ENCODE assay signal across 23 cellular contexts in the genomic region with DNA sequence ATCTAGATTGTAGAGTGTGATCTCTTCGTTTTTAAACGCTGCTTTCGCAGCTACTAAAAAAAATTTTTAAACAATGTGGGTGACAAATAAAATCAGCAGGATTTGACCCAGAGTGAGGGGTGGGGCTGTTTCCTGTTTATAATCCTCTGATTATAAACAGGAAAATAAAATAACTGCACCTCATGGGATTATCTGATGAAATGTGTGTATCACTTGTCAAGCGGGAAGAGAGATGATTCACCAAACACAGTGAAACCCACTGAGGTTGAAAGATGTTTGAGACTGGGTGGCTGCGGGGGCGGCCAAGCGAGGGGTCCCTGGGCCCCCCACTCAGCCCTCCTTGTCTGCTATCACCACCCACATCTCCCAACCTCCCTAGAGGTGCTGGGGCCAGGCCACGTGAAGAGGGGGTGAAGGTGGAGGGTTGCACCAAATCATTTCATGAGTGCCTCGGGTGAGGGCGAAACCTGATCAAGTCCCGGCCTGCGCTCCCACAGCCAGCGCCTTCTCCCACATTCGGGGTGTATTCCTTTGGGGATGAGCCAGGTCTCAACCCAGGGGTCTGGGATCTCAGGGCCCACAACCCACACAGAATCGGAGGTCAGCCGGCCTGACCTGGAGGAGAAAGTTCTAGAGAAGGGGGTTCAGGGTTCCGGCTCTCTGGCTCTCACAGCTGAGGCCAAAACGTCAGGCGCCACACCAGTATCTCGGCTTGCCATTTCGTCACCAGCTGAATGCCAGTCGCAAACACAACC.
DNase-seq lines count a peak whose midpoint lies in the region; ATAC-seq, FAIRE-seq and TF ChIP-seq lines count a peak whose summit lies in the region.
"Had no signal": no experiment of that assay in that cellular context is flagged by ENCODE, and none has a peak within 500 bp of the region (broad histone marks: within the 10 kb centered on the region; RNA-seq: fewer than 3 reads in every experiment).

No MANE protein-coding gene starts in this region.

- H3K36me3 ChIP-seq in BLaER1 (no peaks in the 10 kb centered on the region), trophoblast cell (ENCODE audit: control insufficient read depth in 1 of 2, insufficient read depth in 2 of 2, low read length in 2 of 2) (no peaks in the 10 kb centered on the region)
- H3K36me3 ChIP-seq in naive thymus-derived CD4-positive, alpha-beta T cell (ENCODE audit: control insufficient read depth in 2 of 3, insufficient read depth in 3 of 3, low read length in 3 of 3) = no peaks in the 10 kb centered on the region
- H3K36me3 ChIP-seq: BE2C had no signal

- H3K4me3 ChIP-seq in BLaER1 (no peak overlapping the region), fibroblast of villous mesenchyme (ENCODE audit: low read depth, low read length) (no peak overlapping the region), trophoblast cell (ENCODE audit: low read depth, low read length) (no peak overlapping the region)
- no peak overlapping the region for H3K4me3 ChIP-seq in naive thymus-derived CD4-positive, alpha-beta T cell (ENCODE audit: low read length)
- H3K4me3 ChIP-seq: A549 had no signal

- H3K79me1 ChIP-seq in trophoblast cell (ENCODE audit: low read length) = no peaks in the 10 kb centered on the region

- H3K27ac ChIP-seq in BLaER1 = no peak overlapping the region
- no peak overlapping the region for H3K27ac ChIP-seq in trophoblast cell (ENCODE audit: low read depth, low read length)
- no peak overlapping the region for H3K27ac ChIP-seq in naive thymus-derived CD4-positive, alpha-beta T cell (ENCODE audit: low read depth, low read length)
- H3K27ac ChIP-seq: A549, RWPE1 had no signal

- H3K9me3 Mint-ChIP-seq in naive thymus-derived CD4-positive, alpha-beta T cell = peaks cover 0 to 7% (median 0%) of the 10 kb centered on the region in 11 donors
- no peaks in the 10 kb centered on the region for H3K9me3 Mint-ChIP-seq in activated T-helper 1 cell treated with anti-CD3 and anti-CD28 coated beads, Interleukin-12 subunit alpha, Interleukin-12 subunit beta, Interleukin-2, Interleukin-4 antibody, amounts not matched to agents 30 ng/mL and 10 ng/mL and 1 ng/mL, durations not matched to agents 14 hours and 24 hours and 36 hours
- H3K9me3 Mint-ChIP-seq: CD8-positive, alpha-beta T cell had no signal

- CTCF ChIA-PET in naive thymus-derived CD4-positive, alpha-beta T cell (lab: Charles Lee) = no interaction called here

- no peak for DNase-seq in HTR-8/SVneo (ENCODE audit: insufficient read length, low spot score)
- peak; percentile 48 for DNase-seq in fibroblast of villous mesenchyme (ENCODE audit: low read depth)
- DNase-seq in trophoblast cell = no peak
- no peak for DNase-seq in activated T-cell treated with anti-CD3 and anti-CD28 coated beads, Interleukin-2, amount 50 U/mL, for 1 hour
- DNase-seq in naive thymus-derived CD4-positive, alpha-beta T cell = no peak
- DNase-seq in activated T-helper 1 cell treated with anti-CD3 and anti-CD28 coated beads, Interleukin-12 subunit alpha, Interleukin-12 subunit beta, Interleukin-2, Interleukin-4 antibody, amounts not matched to agents 30 ng/mL and 10 ng/mL and 1 ng/mL, durations not matched to agents 14 hours and 24 hours and 36 hours (ENCODE audit: low spot score) = no peak
- DNase-seq: BE2C; CD8-positive, alpha-beta T cell; GOT3; MM.1S; NCI-H1048; NCI-H1417 treated with DMSO at 0.1 percent for 48 hours; NCI-H187; NCI-H2107; NCI-H2227 treated with DMSO at 0.1 percent for 48 hours; NCI-H510A; NCI-H748 treated with DMSO at 0.1 percent for 48 hours had no signal

- H4K20me1 ChIP-seq in BLaER1 = no peaks in the 10 kb centered on the region

- H3K18ac ChIP-seq in trophoblast cell (ENCODE audit: low read length) = no peak overlapping the region

- no peak overlapping the region for H2AK5ac ChIP-seq in trophoblast cell (ENCODE audit: low read length)

- H3K4me1 ChIP-seq in BLaER1 (peaks cover 24% of the 10 kb centered on the region), trophoblast cell (ENCODE audit: control insufficient read depth in 1 of 2, insufficient read depth in 2 of 2, low read length in 2 of 2) (peaks cover 2 to 6% of the 10 kb centered on the region in 2 experiments)
- H3K4me1 ChIP-seq in naive thymus-derived CD4-positive, alpha-beta T cell (ENCODE audit: control insufficient read depth in 2 of 2, insufficient read depth in 2 of 2, low read length in 2 of 2) = no peaks in the 10 kb centered on the region
- H3K4me1 ChIP-seq: BE2C had no signal

- H3K27me3 ChIP-seq in BLaER1 (peaks cover 38% of the 10 kb centered on the region), trophoblast cell (ENCODE audit: insufficient read depth, low read length) (no peaks in the 10 kb centered on the region)
- H3K27me3 ChIP-seq in naive thymus-derived CD4-positive, alpha-beta T cell (ENCODE audit: control insufficient read depth in 2 of 2, insufficient read depth in 2 of 2, low read length in 2 of 2) = no peaks in the 10 kb centered on the region
- H3K27me3 ChIP-seq: BE2C had no signal

- no CpG with 5 or more reads among the region's 22 CpGs for WGBS in trophoblast cell (ENCODE audit: extremely low coverage, insufficient coverage, insufficient read length)

- no peak overlapping the region for H4K12ac ChIP-seq in trophoblast cell (ENCODE audit: low read depth, low read length)

- H3K36me3 Mint-ChIP-seq in naive thymus-derived CD4-positive, alpha-beta T cell = no peaks in the 10 kb centered on the region
- H3K36me3 Mint-ChIP-seq in activated T-helper 1 cell treated with anti-CD3 and anti-CD28 coated beads, Interleukin-12 subunit alpha, Interleukin-12 subunit beta, Interleukin-2, Interleukin-4 antibody, amounts not matched to agents 30 ng/mL and 10 ng/mL and 1 ng/mL, durations not matched to agents 14 hours and 24 hours and 36 hours (ENCODE audit: low read depth) = no peaks in the 10 kb centered on the region
- H3K36me3 Mint-ChIP-seq: CD8-positive, alpha-beta T cell had no signal

- H3K27ac Mint-ChIP-seq in naive thymus-derived CD4-positive, alpha-beta T cell = no peak overlapping the region
- no peak overlapping the region for H3K27ac Mint-ChIP-seq in activated T-helper 1 cell treated with anti-CD3 and anti-CD28 coated beads, Interleukin-12 subunit alpha, Interleukin-12 subunit beta, Interleukin-2, Interleukin-4 antibody, amounts not matched to agents 30 ng/mL and 10 ng/mL and 1 ng/mL, durations not matched to agents 14 hours and 24 hours and 36 hours
- H3K27ac Mint-ChIP-seq: CD8-positive, alpha-beta T cell had no signal

- no peak overlapping the region for H2BK5ac ChIP-seq in trophoblast cell (ENCODE audit: low read depth, low read length, poor library complexity)

- no peak overlapping the region for H3K4ac ChIP-seq in trophoblast cell (ENCODE audit: low read depth, low read length)

- no peak overlapping the region for H2BK120ac ChIP-seq in trophoblast cell (ENCODE audit: insufficient read depth, low read length, poor library complexity)

- peaks cover 18% of the 10 kb centered on the region; the same call in 1 of the 2 replicates for H3K9me3 ChIP-seq in BLaER1
- H3K9me3 ChIP-seq in trophoblast cell (ENCODE audit: insufficient read depth, low read depth, low read length) = no peaks in the 10 kb centered on the region
- no peaks in the 10 kb centered on the region for H3K9me3 ChIP-seq in naive thymus-derived CD4-positive, alpha-beta T cell (ENCODE audit: control insufficient read depth in 2 of 3, low read length in 3 of 3)
- H3K9me3 ChIP-seq: A549, BE2C had no signal

- H3K4me2 ChIP-seq in BLaER1 = peak overlapping the region; percentile 47; the same call in 1 of the 2 replicates
- H3K4me2 ChIP-seq in trophoblast cell (ENCODE audit: low read length) = no peak overlapping the region
- H3K4me2 ChIP-seq: A549 had no signal

- H3K14ac ChIP-seq in trophoblast cell (ENCODE audit: low read length) = peak overlapping the region; percentile 19

- H4K91ac ChIP-seq in trophoblast cell (ENCODE audit: low read depth, low read length) = no peak overlapping the region

- H3K79me2 ChIP-seq in trophoblast cell (ENCODE audit: control insufficient read depth, insufficient read depth, low read length, poor library complexity) = no peaks in the 10 kb centered on the region

- H3K4me1 Mint-ChIP-seq in naive thymus-derived CD4-positive, alpha-beta T cell = peaks cover 0 to 2% (median 0%) of the 10 kb centered on the region in 7 donors
- H3K4me1 Mint-ChIP-seq in activated T-helper 1 cell treated with anti-CD3 and anti-CD28 coated beads, Interleukin-12 subunit alpha, Interleukin-12 subunit beta, Interleukin-2, Interleukin-4 antibody, amounts not matched to agents 30 ng/mL and 10 ng/mL and 1 ng/mL, durations not matched to agents 14 hours and 24 hours and 36 hours (ENCODE audit: low read depth) = peaks cover 2% of the 10 kb centered on the region

- no peak overlapping the region for H3K23ac ChIP-seq in trophoblast cell (ENCODE audit: low read length)

- FAIRE-seq in HTR-8/SVneo (lab: Jason Lieb, UNC) = peak; percentile 92
- FAIRE-seq: A549, G401.6, GM12892 had no signal

- POLR2A ChIA-PET in naive thymus-derived CD4-positive, alpha-beta T cell (lab: Charles Lee) = no interaction called here

- no peak for ATAC-seq in HG03469 (IDR thresholded peaks at IDR 0.05; ENCODE audit: unreplicated experiment)
- ATAC-seq in naive thymus-derived CD4-positive, alpha-beta T cell = no peak
- ATAC-seq: A549; CD8-positive, alpha-beta T cell had no signal

- H4K8ac ChIP-seq in trophoblast cell (ENCODE audit: low read depth, low read length) = no peak overlapping the region

- H2AFZ ChIP-seq in trophoblast cell (ENCODE audit: insufficient read depth, low read length, poor library complexity) = no peak overlapping the region

- intact Hi-C loops in naive thymus-derived CD4-positive, alpha-beta T cell (cut with micrococcal nuclease) = no loop called here
- intact Hi-C loops in activated T-helper 1 cell treated with anti-CD3 and anti-CD28 coated beads, Interleukin-12 subunit alpha, Interleukin-12 subunit beta, Interleukin-2, Interleukin-4 antibody, amounts not matched to agents 30 ng/mL and 10 ng/mL and 1 ng/mL, durations not matched to agents 14 hours and 24 hours and 36 hours (cut with micrococcal nuclease) = no loop called here

- peaks cover 0 to 12% (median 5%) of the 10 kb centered on the region in 5 donors for H3K27me3 Mint-ChIP-seq in naive thymus-derived CD4-positive, alpha-beta T cell
- no peaks in the 10 kb centered on the region for H3K27me3 Mint-ChIP-seq in activated T-helper 1 cell treated with anti-CD3 and anti-CD28 coated beads, Interleukin-12 subunit alpha, Interleukin-12 subunit beta, Interleukin-2, Interleukin-4 antibody, amounts not matched to agents 30 ng/mL and 10 ng/mL and 1 ng/mL, durations not matched to agents 14 hours and 24 hours and 36 hours (ENCODE audit: insufficient read depth)

- no peak for TF ChIP-seq CTCF in fibroblast of villous mesenchyme (IDR thresholded peaks at IDR 0.05; ENCODE audit: insufficient read depth, low read depth, low read length)

- H3K9ac ChIP-seq in BLaER1 = no peak overlapping the region
- H3K9ac ChIP-seq in trophoblast cell (ENCODE audit: low read length) = no peak overlapping the region

- no peak overlapping the region for H3K4me3 Mint-ChIP-seq in naive thymus-derived CD4-positive, alpha-beta T cell
- H3K4me3 Mint-ChIP-seq in activated T-helper 1 cell treated with anti-CD3 and anti-CD28 coated beads, Interleukin-12 subunit alpha, Interleukin-12 subunit beta, Interleukin-2, Interleukin-4 antibody, amounts not matched to agents 30 ng/mL and 10 ng/mL and 1 ng/mL, durations not matched to agents 14 hours and 24 hours and 36 hours = no peak overlapping the region
- H3K4me3 Mint-ChIP-seq: CD8-positive, alpha-beta T cell had no signal

- peak overlapping the region; percentile 63 for H2BK12ac ChIP-seq in trophoblast cell (ENCODE audit: low read length)
